8 cellular contexts compared by ENCODE assay signal in genomic region chr12:123713398-123714301, GRCh38. TPM values are rescaled to one million over a fixed set of nuclear protein-coding genes. Genes with fewer than 3 reads are reported as not detected.
DNase-seq lines count a peak whose midpoint lies in the region; TF ChIP-seq lines count a peak whose summit lies in the region.

No MANE protein-coding gene starts in this region.

- H3K4me3 Mint-ChIP-seq in activated T-helper 2 cell treated with anti-CD3 and anti-CD28 coated beads, Interferon-gamma antibody, Interleukin-2, Interleukin-4, amounts not matched to agents 10 μg/mL and 5 μg/mL and 100 μg/mL, durations not matched to agents 14 hours and 24 hours and 36 hours (ENCODE audit: low read depth), result peak overlapping the region; percentile 89
- peak overlapping the region; percentile 84 to 94 (median 87) for H3K4me3 Mint-ChIP-seq in immature natural killer cell

- peaks cover 35% of the 10 kb centered on the region for H3K36me3 Mint-ChIP-seq in activated T-helper 2 cell treated with anti-CD3 and anti-CD28 coated beads, Interferon-gamma antibody, Interleukin-2, Interleukin-4, amounts not matched to agents 10 μg/mL and 5 μg/mL and 100 μg/mL, durations not matched to agents 14 hours and 24 hours and 36 hours (ENCODE audit: low read depth)
- H3K36me3 Mint-ChIP-seq in immature natural killer cell, result no peaks in the 10 kb centered on the region

- no peak for TF ChIP-seq CTCF in GM10266 (IDR thresholded peaks at IDR 0.05; ENCODE audit: control insufficient read depth, insufficient read depth, low read depth, missing control alignments)

- peaks cover 34% of the 10 kb centered on the region for H3K4me1 Mint-ChIP-seq in activated T-helper 2 cell treated with anti-CD3 and anti-CD28 coated beads, Interferon-gamma antibody, Interleukin-2, Interleukin-4, amounts not matched to agents 10 μg/mL and 5 μg/mL and 100 μg/mL, durations not matched to agents 14 hours and 24 hours and 36 hours (ENCODE audit: low read depth)
- peaks cover 36 to 45% of the 10 kb centered on the region in 2 donors for H3K4me1 Mint-ChIP-seq in immature natural killer cell

- H3K9me3 Mint-ChIP-seq in activated T-helper 2 cell treated with anti-CD3 and anti-CD28 coated beads, Interferon-gamma antibody, Interleukin-2, Interleukin-4, amounts not matched to agents 10 μg/mL and 5 μg/mL and 100 μg/mL, durations not matched to agents 14 hours and 24 hours and 36 hours, result no peaks in the 10 kb centered on the region
- H3K9me3 Mint-ChIP-seq in immature natural killer cell, result no peaks in the 10 kb centered on the region

- H3K27ac Mint-ChIP-seq in activated T-helper 2 cell treated with anti-CD3 and anti-CD28 coated beads, Interferon-gamma antibody, Interleukin-2, Interleukin-4, amounts not matched to agents 10 μg/mL and 5 μg/mL and 100 μg/mL, durations not matched to agents 14 hours and 24 hours and 36 hours, result peak overlapping the region; percentile 88
- peak overlapping the region; percentile 47 to 89 (median 70) for H3K27ac Mint-ChIP-seq in immature natural killer cell

- no peaks in the 10 kb centered on the region for H3K27me3 Mint-ChIP-seq in activated T-helper 2 cell treated with anti-CD3 and anti-CD28 coated beads, Interferon-gamma antibody, Interleukin-2, Interleukin-4, amounts not matched to agents 10 μg/mL and 5 μg/mL and 100 μg/mL, durations not matched to agents 14 hours and 24 hours and 36 hours (ENCODE audit: low read depth)
- peaks cover 3 to 14% (median 9%) of the 10 kb centered on the region in 3 donors for H3K27me3 Mint-ChIP-seq in immature natural killer cell (ENCODE audit: low read depth in 3 of 3)

- intact Hi-C loops in activated T-helper 2 cell treated with anti-CD3 and anti-CD28 coated beads, Interferon-gamma antibody, Interleukin-2, Interleukin-4, amounts not matched to agents 10 μg/mL and 5 μg/mL and 100 μg/mL, durations not matched to agents 14 hours and 24 hours and 36 hours (cut with micrococcal nuclease), result loop anchor here (2.0 to 10.0 kb wide), 7 partner anchors 43 to 1207 kb away; partner anchors contain the start of genes CCDC92, DNAH10, MPHOSPH9 and MTRFR

- DNase-seq in GM10266 (ENCODE audit: extremely low spot score), result peak; percentile 38
- peak; percentile 42 for DNase-seq in HT-29 (ENCODE audit: low spot score)
- DNase-seq in activated T-helper 2 cell treated with anti-CD3 and anti-CD28 coated beads, Interferon-gamma antibody, Interleukin-2, Interleukin-4, amounts not matched to agents 10 μg/mL and 5 μg/mL and 100 μg/mL, durations not matched to agents 14 hours and 24 hours and 36 hours (ENCODE audit: low spot score), result no peak
- no peak for DNase-seq in immature natural killer cell
- DNase-seq in stimulated activated naive CD4-positive, alpha-beta T cell treated with Interleukin-2 at 50 U/mL for 16 hours (lab: John Stamatoyannopoulos, UW), result peak; percentile 7
- no peak for DNase-seq in Kasumi-1 (lab: John Stamatoyannopoulos, UW)
- no peak for DNase-seq in NCI-H524 treated with DMSO at 0.1 percent for 48 hours (lab: John Stamatoyannopoulos, UW)
- no peak for DNase-seq in NCI-H128 (lab: John Stamatoyannopoulos, UW; ENCODE audit: unreplicated experiment)

RNA-seq across cellular contexts. Expression of gene ATP6V0A2, which starts 1.5 kb away (rescaled TPM):
- 28.6 and 34.8 TPM in 2 replicates for total RNA-seq in HT-29 (2014; rRNA removed; shearing (Covaris generic))
- total RNA-seq in activated T-helper 2 cell treated with anti-CD3 and anti-CD28 coated beads, Interferon-gamma antibody, Interleukin-2, Interleukin-4, amounts not matched to agents 10 μg/mL and 5 μg/mL and 100 μg/mL, durations not matched to agents 14 hours and 24 hours and 36 hours, result 115 and 122 TPM in 2 replicates
- 10 to 100 TPM; 19.3 to 27.7 (median 26.5) TPM for polyA plus RNA-seq in immature natural killer cell

RNA-seq across cellular contexts. Expression of gene TCTN2, which starts 42.7 kb away (rescaled TPM):
- total RNA-seq in HT-29 (2014; rRNA removed; shearing (Covaris generic)), result 6.1 and 6.6 TPM in 2 replicates
- 3.0 and 3.3 TPM in 2 replicates for total RNA-seq in activated T-helper 2 cell treated with anti-CD3 and anti-CD28 coated beads, Interferon-gamma antibody, Interleukin-2, Interleukin-4, amounts not matched to agents 10 μg/mL and 5 μg/mL and 100 μg/mL, durations not matched to agents 14 hours and 24 hours and 36 hours
- 1 to 10 TPM in 1 of 3 donors, under 1 TPM in 1, not detected in 1; 0.72 to 1.0 TPM for polyA plus RNA-seq in immature natural killer cell

RNA-seq across cellular contexts. Expression of gene DNAH10, which starts 48.5 kb away (rescaled TPM):
- under 0.01 TPM in 1 of 2 replicates, not detected in the other for total RNA-seq in HT-29 (2014; rRNA removed; shearing (Covaris generic))
- total RNA-seq in activated T-helper 2 cell treated with anti-CD3 and anti-CD28 coated beads, Interferon-gamma antibody, Interleukin-2, Interleukin-4, amounts not matched to agents 10 μg/mL and 5 μg/mL and 100 μg/mL, durations not matched to agents 14 hours and 24 hours and 36 hours, result 0.25 and 0.41 TPM in 2 replicates
- under 1 TPM; 0.02 to 0.24 (median 0.16) TPM for polyA plus RNA-seq in immature natural killer cell

Comparison
In these comparisons a context has a peak if more than half of its experiments do, and no peak if none do; other contexts are left out.
1. DNase-seq: peak in GM10266 (single experiment), HT-29 (single experiment) and stimulated activated naive CD4-positive, alpha-beta T cell treated with Interleukin-2 at 50 U/mL for 16 hours (single experiment); none in activated T-helper 2 cell treated with anti-CD3 and anti-CD28 coated beads, Interferon-gamma antibody, Interleukin-2, Interleukin-4, amounts not matched to agents 10 μg/mL and 5 μg/mL and 100 μg/mL, durations not matched to agents 14 hours and 24 hours and 36 hours (single experiment), immature natural killer cell (0 of 3), Kasumi-1 (0 of 2), NCI-H524 treated with DMSO at 0.1 percent for 48 hours (single experiment) and NCI-H128 (single experiment).